20 cellular contexts compared by ENCODE assay signal in the genomic region with DNA sequence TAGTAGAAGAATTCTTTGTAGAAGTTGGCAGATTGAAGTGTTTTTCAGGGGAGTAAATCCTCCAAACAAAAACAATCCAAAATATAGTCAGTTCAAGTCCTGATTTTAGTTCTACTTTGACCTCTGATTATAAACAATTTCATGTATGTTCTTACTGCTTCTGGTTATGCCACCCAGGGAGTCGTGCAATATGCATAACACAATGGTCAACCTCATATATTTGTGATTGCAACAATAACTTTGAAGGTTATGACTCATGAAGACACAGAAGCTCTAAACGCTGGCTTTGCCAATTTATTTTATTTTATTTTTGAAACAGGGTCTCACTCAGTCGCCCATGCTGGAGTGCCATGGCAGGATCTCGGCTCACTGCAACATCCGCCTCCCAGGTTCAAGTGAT. TPM values are rescaled to one million over a fixed set of nuclear protein-coding genes. Genes with fewer than 3 reads are reported as not detected.
"Had no signal": no experiment of that assay in that cellular context is flagged by ENCODE, and none has a peak within 500 bp of the region (broad histone marks: within the 10 kb centered on the region; RNA-seq: fewer than 3 reads in every experiment).

No MANE protein-coding gene starts in this region.

- DNase-seq: activated CD4-positive, alpha-beta T cell treated with anti-CD3 and anti-CD28 coated beads for 4 hours; activated CD8-positive, alpha-beta T cell treated with anti-CD3 and anti-CD28 coated beads for 36 hours; activated effector memory CD4-positive, alpha-beta T cell treated with Interleukin-2 at 50 U/mL for 16 hours; activated T-cell treated with anti-CD3 and anti-CD28 coated beads, Interleukin-2, amount 50 U/mL, for 4 hours; cerebellar nuclear complex; dermis blood vessel endothelial cell; effector memory CD8-positive, alpha-beta T cell; naive B cell; pancreas; stomach; T-helper 2 cell; testis; upper lobe of right lung had no signal

- H3K4me1 ChIP-seq: pancreas, spleen, stomach, testis, upper lobe of right lung had no signal

- H3K9me3 ChIP-seq: pancreas, testis, upper lobe of right lung had no signal

- ATAC-seq: activated CD8-positive, alpha-beta T cell treated with anti-CD3 and anti-CD28 coated beads for 36 hours; activated naive CD4-positive, alpha-beta T cell treated with anti-CD3 and anti-CD28 coated beads, Interleukin-2, amount 50 U/mL, for 72 hours; activated T-cell treated with anti-CD3 and anti-CD28 coated beads, Interleukin-2, amount 50 U/mL, for 4 hours; effector memory CD8-positive, alpha-beta T cell; left lobe of liver; pancreas; sciatic nerve; WTC11 had no signal

- H3K36me3 ChIP-seq: pancreas, spleen, stomach, upper lobe of right lung had no signal

- H3K4me3 ChIP-seq: hepatocyte, pancreas, spleen, stomach, testis, upper lobe of right lung had no signal

RNA-seq across cellular contexts. Expression of a gene that starts 7.1 kb away (rescaled TPM):
- total RNA-seq: activated CD8-positive, alpha-beta T cell treated with anti-CD3 and anti-CD28 coated beads for 36 hours; activated naive CD4-positive, alpha-beta T cell treated with anti-CD3 and anti-CD28 coated beads, Interleukin-2, amount 50 U/mL, for 72 hours; activated T-cell treated with anti-CD3 and anti-CD28 coated beads, Interleukin-2, amount 50 U/mL, for 4 hours; dermis blood vessel endothelial cell; hepatocyte; left lobe of liver; lung microvascular endothelial cell; pancreas; sciatic nerve; spleen; stomach; testis; upper lobe of right lung; WTC11 had no signal
